12 cellular contexts compared by ENCODE assay signal in genomic region chr4:157885785-157886184, GRCh38.
DNase-seq lines count a peak whose midpoint lies in the region; TF ChIP-seq lines count a peak whose summit lies in the region.
"Had no signal": no experiment of that assay in that cellular context is flagged by ENCODE, and none has a peak within 500 bp of the region (broad histone marks: within the 10 kb centered on the region; RNA-seq: fewer than 3 reads in every experiment).

No MANE protein-coding gene starts in this region.

- no peak overlapping the region for H3K27ac ChIP-seq in vagina
- H3K27ac ChIP-seq: A549, HL-60 had no signal

- no peak overlapping the region for H3K4me3 ChIP-seq in vagina
- H3K4me3 ChIP-seq: A549 had no signal

- no peaks in the 10 kb centered on the region for H3K36me3 ChIP-seq in vagina

- no peak for TF ChIP-seq POLR2A in vagina (IDR thresholded peaks at IDR 0.05)

- DNase-seq in NCI-H2171 treated with DMSO at 0.1 percent for 48 hours (lab: John Stamatoyannopoulos, UW) (peak; percentile 58), NCI-H82 treated with DMSO at 0.1 percent for 48 hours (lab: John Stamatoyannopoulos, UW; ENCODE audit: unreplicated experiment) (peak; percentile 40), inferior parietal cortex (ENCODE audit: extremely low spot score) (peak; percentile 45), NCI-H774 (lab: John Stamatoyannopoulos, UW) (no peak), vagina (ENCODE audit: extremely low spot score in 2 of 2) (no peak), NCI-H2029 treated with DMSO at 0.1 percent for 48 hours (lab: John Stamatoyannopoulos, UW) (no peak)
- DNase-seq: Caco-2; CD8-positive, alpha-beta T cell; DND-41; GDM1 had no signal

- intact Hi-C loops in vagina (cut with DNase I) = no loop called here

- no peaks in the 10 kb centered on the region for H3K4me1 ChIP-seq in vagina
- H3K4me1 ChIP-seq: A549, Caco-2 had no signal

- H3K9me3 ChIP-seq in vagina = no peaks in the 10 kb centered on the region
- H3K9me3 ChIP-seq: A549, Caco-2 had no signal

- no peaks in the 10 kb centered on the region for H3K27me3 ChIP-seq in vagina

- TF ChIP-seq CTCF in vagina (IDR thresholded peaks at IDR 0.05) = no peak

Comparison
In these comparisons a context has a peak if more than half of its experiments do, and no peak if none do; other contexts are left out.
1. DNase-seq: peak in NCI-H2171 treated with DMSO at 0.1 percent for 48 hours (single experiment), NCI-H82 treated with DMSO at 0.1 percent for 48 hours (single experiment) and inferior parietal cortex (single experiment); none in NCI-H774 (single experiment), vagina (0 of 2) and NCI-H2029 treated with DMSO at 0.1 percent for 48 hours (single experiment).